Comparison of ENCODE assay signal across 8 cellular contexts in the genomic region with DNA sequence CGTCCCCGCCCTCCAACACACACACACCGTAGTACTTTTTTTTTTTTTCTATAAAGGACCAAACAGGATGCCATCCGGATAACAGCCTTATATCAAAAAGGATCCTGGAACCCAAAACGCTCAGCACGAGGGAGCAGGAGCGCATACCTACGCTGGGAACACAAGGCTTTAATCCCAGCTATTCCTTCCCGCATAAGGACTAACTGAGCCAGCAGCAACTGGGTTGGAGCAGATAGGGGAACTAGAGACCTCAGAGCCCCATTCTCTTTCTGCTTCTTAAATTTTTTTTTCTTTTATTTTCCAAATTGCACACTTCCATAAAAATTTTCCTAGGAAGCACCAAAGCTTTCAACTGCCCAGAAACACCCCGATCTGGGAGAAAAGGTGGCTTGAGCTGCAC. TPM values are rescaled to one million over a fixed set of nuclear protein-coding genes. Genes with fewer than 3 reads are reported as not detected.
DNase-seq lines count a peak whose midpoint lies in the region; ATAC-seq and TF ChIP-seq lines count a peak whose summit lies in the region.

No MANE protein-coding gene starts in this region.

- H2AFZ ChIP-seq in OCI-LY7 (ENCODE audit: low read length) (no peak overlapping the region; the same call in 1 of the 2 replicates), trophoblast cell (ENCODE audit: insufficient read depth, low read length, poor library complexity) (peak overlapping the region; percentile 9)

- TF ChIP-seq CTCF in Calu3 (IDR thresholded peaks at IDR 0.05; ENCODE audit: unreplicated experiment) (no peak), OCI-LY7 (conservative IDR thresholded peaks at IDR 0.05; ENCODE audit: low read length) (no peak), epithelial cell of esophagus (IDR thresholded peaks at IDR 0.05; ENCODE audit: insufficient read depth, low read depth, low read length, missing control alignments) (no peak)

- peaks cover 2% of the 10 kb centered on the region for H3K79me1 ChIP-seq in trophoblast cell (ENCODE audit: low read length)

- peaks cover 26% of the 10 kb centered on the region for H3K27me3 ChIP-seq in trophoblast cell (ENCODE audit: insufficient read depth, low read length)
- H3K27me3 ChIP-seq in SJCRH30, result no peaks in the 10 kb centered on the region

- ATAC-seq in GM21528 (IDR thresholded peaks at IDR 0.05; ENCODE audit: low FRiP score, unreplicated experiment), result no peak
- ATAC-seq in HG03469 (IDR thresholded peaks at IDR 0.05; ENCODE audit: unreplicated experiment), result no peak

- H4K12ac ChIP-seq in trophoblast cell (ENCODE audit: low read depth, low read length), result no peak overlapping the region

- CTCF ChIA-PET in Calu3 (lab: Charles Lee), result interaction anchor here (1.8 kb wide), 1 partner anchor 15 kb away, joined by 7 read pairs; no protein-coding TSS in a partner anchor
- CTCF ChIA-PET in OCI-LY7 (lab: Charles Lee; ENCODE audit: unreplicated experiment), result no interaction called here

- POLR2A ChIA-PET in OCI-LY7 (lab: Charles Lee), result interaction anchor here (0.6 to 3.6 kb wide), 11 partner anchors 9 to 108 kb away, joined by 3 to 20 read pairs (median 5); partner anchors contain the start of gene EPM2AIP1

- H3K4ac ChIP-seq in trophoblast cell (ENCODE audit: low read depth, low read length), result no peak overlapping the region

- H3K14ac ChIP-seq in trophoblast cell (ENCODE audit: low read length), result no peak overlapping the region

- H3K36me3 Mint-ChIP-seq in Calu3 (ENCODE audit: insufficient read depth, unreplicated experiment), result peaks cover 6% of the 10 kb centered on the region

- H3K27me3 Mint-ChIP-seq in Calu3 (ENCODE audit: unreplicated experiment), result no peaks in the 10 kb centered on the region

- no peak overlapping the region for H3K18ac ChIP-seq in trophoblast cell (ENCODE audit: low read length)

- no peaks in the 10 kb centered on the region for H3K4me1 Mint-ChIP-seq in Calu3 (ENCODE audit: low read depth, unreplicated experiment)

- no CpG with 5 or more reads among the region's 10 CpGs for WGBS in trophoblast cell (ENCODE audit: extremely low coverage, insufficient coverage, insufficient read length)

- H3K9me3 ChIP-seq in OCI-LY7 (ENCODE audit: low read length) (peaks cover 20% of the 10 kb centered on the region), trophoblast cell (ENCODE audit: insufficient read depth, low read depth, low read length) (peaks cover 10% of the 10 kb centered on the region), SJCRH30 (replicated peaks) (no peaks in the 10 kb centered on the region)

- H4K20me1 ChIP-seq in OCI-LY7 (ENCODE audit: insufficient read depth, low read length), result no peaks in the 10 kb centered on the region

- no peak overlapping the region for H2BK120ac ChIP-seq in trophoblast cell (ENCODE audit: insufficient read depth, low read length, poor library complexity)

- H3K23ac ChIP-seq in trophoblast cell (ENCODE audit: low read length), result no peak overlapping the region

- H3K4me3 Mint-ChIP-seq in Calu3 (ENCODE audit: low read depth, unreplicated experiment), result peak overlapping the region; percentile 78

- BruUV-seq in Calu3 (replicated peaks; lab: Mats Ljungman, UMichigan) (no TSS peak), OCI-LY7 (replicated peaks; lab: Mats Ljungman, UMichigan) (no TSS peak)

- no peaks in the 10 kb centered on the region for H3K79me2 ChIP-seq in OCI-LY7 (ENCODE audit: insufficient read depth, low read depth, low read length)
- H3K79me2 ChIP-seq in trophoblast cell (ENCODE audit: control insufficient read depth, insufficient read depth, low read length, poor library complexity), result peaks cover 1% of the 10 kb centered on the region

- no peak overlapping the region for H2BK5ac ChIP-seq in trophoblast cell (ENCODE audit: low read depth, low read length, poor library complexity)

- DNase-seq in Calu3 (no peak), OCI-LY7 (ENCODE audit: low spot score) (no peak), epithelial cell of esophagus (ENCODE audit: low read depth) (no peak), trophoblast cell (no peak), NCI-H446 treated with DMSO at 0.1 percent for 48 hours (lab: John Stamatoyannopoulos, UW) (no peak), SJCRH30 (no peak)

- H4K91ac ChIP-seq in trophoblast cell (ENCODE audit: low read depth, low read length), result no peak overlapping the region

- peak overlapping the region; percentile 70 for H3K4me3 ChIP-seq in OCI-LY7 (ENCODE audit: low read depth, low read length, poor library complexity, severe bottlenecking)
- H3K4me3 ChIP-seq in epithelial cell of esophagus (ENCODE audit: low read length), result peak overlapping the region; percentile 56
- no peak overlapping the region for H3K4me3 ChIP-seq in trophoblast cell (ENCODE audit: low read depth, low read length)
- no peak overlapping the region for H3K4me3 ChIP-seq in SJCRH30

- H3K27ac ChIP-seq in OCI-LY7 (ENCODE audit: low read depth, low read length, poor library complexity, severe bottlenecking) (no peak overlapping the region), trophoblast cell (ENCODE audit: low read depth, low read length) (no peak overlapping the region), SJCRH30 (no peak overlapping the region)

- no peak overlapping the region for H3K27ac Mint-ChIP-seq in Calu3 (ENCODE audit: unreplicated experiment)

- H3K9me2 ChIP-seq in OCI-LY7 (ENCODE audit: insufficient read depth, low read length), result no peaks in the 10 kb centered on the region

- H2AK5ac ChIP-seq in trophoblast cell (ENCODE audit: low read length), result no peak overlapping the region

- H3K4me2 ChIP-seq in OCI-LY7 (ENCODE audit: low read length) (peak overlapping the region; percentile 80), trophoblast cell (ENCODE audit: low read length) (peak overlapping the region; percentile 95)

- intact Hi-C loops in Calu3 (cut with micrococcal nuclease; ENCODE audit: unreplicated experiment), result no loop called here
- intact Hi-C loops in OCI-LY7 (cut with micrococcal nuclease; ENCODE audit: unreplicated experiment), result no loop called here

- H3K9me3 Mint-ChIP-seq in Calu3 (ENCODE audit: low read depth, unreplicated experiment), result peaks cover 4% of the 10 kb centered on the region

- H3K36me3 ChIP-seq in OCI-LY7 (ENCODE audit: insufficient read depth, low read length) (no peaks in the 10 kb centered on the region), trophoblast cell (ENCODE audit: control insufficient read depth in 1 of 2, insufficient read depth in 2 of 2, low read length in 2 of 2) (peaks cover 0 to 4% of the 10 kb centered on the region in 2 experiments), SJCRH30 (no peaks in the 10 kb centered on the region)

- H3K4me1 ChIP-seq in OCI-LY7 (ENCODE audit: insufficient read depth, low read length, poor library complexity, severe bottlenecking) (peaks cover 11% of the 10 kb centered on the region), trophoblast cell (ENCODE audit: control insufficient read depth in 1 of 2, insufficient read depth in 2 of 2, low read length in 2 of 2) (peaks cover 3 to 7% of the 10 kb centered on the region in 2 experiments), SJCRH30 (no peaks in the 10 kb centered on the region)

- H3K9ac ChIP-seq in trophoblast cell (ENCODE audit: low read length), result peak overlapping the region; percentile 31

- H2BK12ac ChIP-seq in trophoblast cell (ENCODE audit: low read length), result no peak overlapping the region

- no peak overlapping the region for H4K8ac ChIP-seq in trophoblast cell (ENCODE audit: low read depth, low read length)

RNA-seq across cellular contexts. Expression of gene TRANK1, which starts 1.3 kb away (rescaled TPM):
- 10.3 and 21.5 TPM in 2 replicates for total RNA-seq in Calu3 (2022)
- total RNA-seq in OCI-LY7 (2014; rRNA removed; shearing (Covaris generic)), result 29.1 and 34.9 TPM in 2 replicates
- 57.1 and 66.3 TPM in 2 replicates for total RNA-seq in OCI-LY7 (2022)
- polyA plus RNA-seq in trophoblast cell (2013), result 0.49 TPM in 2 replicates
- total RNA-seq in SJCRH30 (2014; rRNA removed; shearing (Covaris generic)), result under 0.01 and 0.12 TPM in 2 replicates

RNA-seq across cellular contexts. Expression of gene EPM2AIP1, which starts 49.3 kb away (rescaled TPM):
- total RNA-seq in Calu3 (2022) (13.2 and 15.6 TPM in 2 replicates), OCI-LY7 (2022) (31.7 and 39.1 TPM in 2 replicates)
- 35.7 and 40.7 TPM in 2 replicates for total RNA-seq in OCI-LY7 (2014; rRNA removed; shearing (Covaris generic))
- polyA plus RNA-seq in trophoblast cell (2013), result 9.9 and 10.1 TPM in 2 replicates
- 13.4 and 15.2 TPM in 2 replicates for total RNA-seq in SJCRH30 (2014; rRNA removed; shearing (Covaris generic))

RNA-seq across cellular contexts. Expression of gene MLH1, which starts 49.7 kb away (rescaled TPM):
- 30.1 and 32.8 TPM in 2 replicates for total RNA-seq in Calu3 (2022)
- total RNA-seq in OCI-LY7 (2014; rRNA removed; shearing (Covaris generic)), result 94.2 and 124 TPM in 2 replicates
- 96.5 and 102 TPM in 2 replicates for total RNA-seq in OCI-LY7 (2022)
- 24.0 and 24.6 TPM in 2 replicates for polyA plus RNA-seq in trophoblast cell (2013)
- total RNA-seq in SJCRH30 (2014; rRNA removed; shearing (Covaris generic)), result 37.1 and 40.7 TPM in 2 replicates

Comparison
In these comparisons a context has a peak if more than half of its experiments do, and no peak if none do; other contexts are left out.
1. H3K4me3 ChIP-seq: peak in OCI-LY7 (single experiment) and epithelial cell of esophagus (single experiment); none in trophoblast cell (single experiment) and SJCRH30 (single experiment).
2. RNA of gene TRANK1, which starts 1.3 kb away (total RNA-seq): 29.1 to 66.3 TPM in OCI-LY7 and 10.3 to 21.5 TPM in Calu3; under 0.01 to 0.12 TPM in SJCRH30; every median in the first group is over 10 times any median in the second.